ENCODE assay signal across 8 cellular contexts in the genomic region with DNA sequence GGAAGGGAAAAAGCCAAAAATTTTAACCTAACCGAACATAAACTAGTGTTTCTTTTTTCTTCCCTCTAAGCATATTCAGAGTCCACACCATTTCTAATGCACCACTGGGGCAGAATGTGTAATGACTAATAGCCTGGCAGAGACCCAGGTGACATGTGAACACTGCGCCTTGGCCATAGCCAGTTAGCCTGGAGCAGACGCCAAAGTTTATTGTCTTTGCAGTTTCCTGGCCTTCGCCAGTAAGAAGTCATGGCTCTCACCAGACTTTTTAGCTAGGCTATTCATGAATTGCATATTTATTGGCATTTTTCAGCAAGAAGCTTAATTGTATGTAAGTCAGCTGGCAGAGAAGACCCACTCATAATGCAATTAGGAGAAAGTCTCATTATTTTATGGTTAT.
DNase-seq lines count a peak whose midpoint lies in the region; ATAC-seq and TF ChIP-seq lines count a peak whose summit lies in the region.

No MANE protein-coding gene starts in this region.

- H3K27me3 ChIP-seq in breast epithelium: no peaks in the 10 kb centered on the region
- H3K27me3 ChIP-seq in tibial artery: no peaks in the 10 kb centered on the region

- H3K36me3 ChIP-seq in breast epithelium (no peaks in the 10 kb centered on the region), tibial artery (no peaks in the 10 kb centered on the region)

- TF ChIP-seq CTCF in breast epithelium (IDR thresholded peaks at IDR 0.05) (no peak), tibial artery (IDR thresholded peaks at IDR 0.05) (no peak), GM13977 (IDR thresholded peaks at IDR 0.05; ENCODE audit: extremely low read depth, insufficient read depth, missing control alignments) (no peak)

- ATAC-seq in GM19463 (IDR thresholded peaks at IDR 0.05; ENCODE audit: unreplicated experiment): no peak
- no peak for ATAC-seq in GM21515 (IDR thresholded peaks at IDR 0.05; ENCODE audit: unreplicated experiment)

- H3K4me1 ChIP-seq in breast epithelium (no peaks in the 10 kb centered on the region), tibial artery (peaks cover 0 to 10% (median 0%) of the 10 kb centered on the region in 4 donors)

- intact Hi-C loops in breast epithelium (cut with DNase I; ENCODE audit: low total_unique reads): no loop called here
- intact Hi-C loops in tibial artery (cut with DNase I; ENCODE audit: low total_unique reads): no loop called here

- peak overlapping the region; percentile 68 to 69 for H3K27ac ChIP-seq in breast epithelium
- no peak overlapping the region for H3K27ac ChIP-seq in tibial artery

- no peak for TF ChIP-seq POLR2A in breast epithelium (IDR thresholded peaks at IDR 0.05)

- DNase-seq in HS-5 (ENCODE audit: low read depth): peak; percentile 23
- peak; percentile 62 to 79 for DNase-seq in breast epithelium (ENCODE audit: low spot score in 2 of 2)
- peak in 39 of 51 donors; percentile 2 to 75 (median 39) for DNase-seq in hypothalamus (lab: John Stamatoyannopoulos, UW)
- DNase-seq in tibial artery: peak; percentile 78 to 80
- DNase-seq in SIG-M5 treated with dmso at 0.1 percent for 504 hours (lab: John Stamatoyannopoulos, UW; ENCODE audit: unreplicated experiment): no peak
- no peak for DNase-seq in GM13977 (ENCODE audit: low spot score)

- no peaks in the 10 kb centered on the region for H3K9me3 ChIP-seq in breast epithelium
- no peaks in the 10 kb centered on the region for H3K9me3 ChIP-seq in tibial artery

- H3K4me3 ChIP-seq in breast epithelium (no peak overlapping the region), tibial artery (no peak overlapping the region)

- in situ Hi-C loops in GM13977 (cut with MboI; ENCODE audit: low pct_unique_long_range_greater_than_20kb, low sequenced_read_pairs, unreplicated experiment): no loop called here

Comparison
In these comparisons a context has a peak if more than half of its experiments do, and no peak if none do; other contexts are left out.
1. DNase-seq: peak in HS-5 (single experiment), breast epithelium (2 of 2), hypothalamus (39 of 51) and tibial artery (2 of 2); none in SIG-M5 treated with dmso at 0.1 percent for 504 hours (single experiment) and GM13977 (single experiment).
2. H3K27ac ChIP-seq: peak in breast epithelium (2 of 2); none in tibial artery (0 of 2).